9 cellular contexts compared by ENCODE assay signal in the genomic region with DNA sequence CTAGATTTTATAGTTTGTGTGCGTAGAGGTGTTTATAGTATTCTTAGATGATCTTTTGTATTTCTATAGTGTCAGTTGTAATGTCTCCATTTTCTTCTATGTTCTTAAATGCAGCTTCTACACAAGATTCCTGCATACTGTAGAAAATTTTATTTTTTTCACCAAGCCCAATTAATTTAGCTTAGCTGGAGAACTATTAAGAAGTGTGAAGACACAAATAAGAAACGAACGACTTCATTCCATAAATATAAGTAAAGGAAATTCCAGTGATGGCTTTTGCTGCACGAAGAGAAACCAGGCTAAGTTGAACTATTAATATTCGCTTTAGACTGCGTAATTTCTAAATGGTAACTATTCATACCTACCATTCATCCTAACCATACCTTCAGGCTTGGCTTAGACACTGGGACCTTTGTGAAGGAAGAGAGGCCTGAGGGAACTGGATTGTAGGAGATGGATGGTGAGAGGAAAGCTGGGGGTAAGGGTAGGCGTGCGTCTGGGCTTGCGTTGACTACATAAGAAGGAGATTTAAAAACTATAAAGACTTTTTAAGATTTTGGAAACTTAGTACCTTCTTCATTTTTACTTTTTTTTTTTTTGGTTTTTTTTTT. TPM values are rescaled to one million over a fixed set of nuclear protein-coding genes. Genes with fewer than 3 reads are reported as not detected.
"Had no signal": no experiment of that assay in that cellular context is flagged by ENCODE, and none has a peak within 500 bp of the region (broad histone marks: within the 10 kb centered on the region; RNA-seq: fewer than 3 reads in every experiment).

No MANE protein-coding gene starts in this region.

- DNase-seq: GM23248, H9, HCEC 1CT, IMR-90, KBM-7 had no signal

- H3K9me3 Mint-ChIP-seq: H9 had no signal

- H3K9ac ChIP-seq: GM23248, KMS-11 had no signal

- H3K4me3 Mint-ChIP-seq: H9 had no signal

- H3K4me3 ChIP-seq: GM23248 had no signal

- H2AFZ ChIP-seq: GM23248 had no signal

- H3K4me2 ChIP-seq: KMS-11 had no signal

- FAIRE-seq: H1, H54, HTR-8/SVneo had no signal

- H3K27ac ChIP-seq: GM23248, KMS-11 had no signal

RNA-seq across cellular contexts. Expression of a gene that starts 15.9 kb away (rescaled TPM):
- total RNA-seq: GM23248, IMR-90 had no signal
- polyA plus RNA-seq: IMR-90 had no signal

RNA-seq across cellular contexts. Expression of a gene that starts 52.6 kb away (rescaled TPM):
- total RNA-seq: GM23248 had no signal
- polyA plus RNA-seq: GM23248 had no signal
